ENCODE assay signal across 1 cellular context in the genomic region with DNA sequence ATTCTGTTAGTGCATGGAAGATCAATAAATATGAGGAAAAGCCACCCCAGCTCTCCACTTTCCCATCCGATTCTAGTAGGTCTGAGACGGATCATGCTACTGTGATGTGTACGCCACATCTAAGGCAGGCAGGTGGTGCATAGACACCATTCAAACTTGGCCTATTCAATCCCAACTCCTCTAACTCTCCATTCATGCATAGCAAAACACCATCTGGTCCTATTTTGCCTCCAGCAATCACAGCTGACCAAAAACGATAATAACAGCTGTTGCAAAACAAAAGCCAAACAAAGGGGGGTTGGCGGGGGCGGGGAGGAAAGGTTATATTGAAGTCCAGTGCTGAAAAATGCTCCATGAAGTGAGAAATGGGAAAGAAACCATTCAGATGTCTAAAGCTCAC.
TF ChIP-seq lines count a peak whose summit lies in the region.

No MANE protein-coding gene starts in this region.

TF ChIP-seq in HepG2, 621 proteins besides CTCF, POLR2A, EP300 and RAD21 (continued from another document):
- TF ChIP-seq SOX6 (IDR thresholded peaks at IDR 0.05) (no peak), SOX6 (CRISPR knock-in tag; IDR thresholded peaks at IDR 0.05) (peak; percentile 46), CBX5 (CRISPR knock-in tag; IDR thresholded peaks at IDR 0.05; ENCODE audit: borderline replicate concordance) (no peak), ZBTB8A (CRISPR knock-in tag; IDR thresholded peaks at IDR 0.05; ENCODE audit: borderline replicate concordance, low read depth) (no peak), NFE2L2 (IDR thresholded peaks at IDR 0.05; ENCODE audit: low read length) (no peak), POLR2G (IDR thresholded peaks at IDR 0.05; ENCODE audit: low read depth, low read length) (peak; percentile 41), POGZ (CRISPR knock-in tag; IDR thresholded peaks at IDR 0.05) (0 out of 2 replicates have a peak, but pooled peaks have one; percentile 40), HNF4A (CRISPR knock-in tag; IDR thresholded peaks at IDR 0.05) (no peak), KLF15 (CRISPR knock-in tag; IDR thresholded peaks at IDR 0.05; ENCODE audit: borderline replicate concordance) (no peak), SSRP1 (CRISPR knock-in tag; IDR thresholded peaks at IDR 0.05) (peak; percentile 95; the same call in 1 of the 2 replicates), HHEX (CRISPR knock-in tag; IDR thresholded peaks at IDR 0.05) (0 out of 2 replicates have a peak, but pooled peaks have one; percentile 13), ZNF724P (CRISPR knock-in tag; IDR thresholded peaks at IDR 0.05; ENCODE audit: borderline replicate concordance) (no peak), SMYD3 (CRISPR knock-in tag; IDR thresholded peaks at IDR 0.05) (no peak), HES4 (CRISPR knock-in tag; IDR thresholded peaks at IDR 0.05; ENCODE audit: borderline replicate concordance) (no peak), MATR3 (CRISPR knock-in tag; IDR thresholded peaks at IDR 0.05) (no peak), ELF3 (CRISPR knock-in tag; IDR thresholded peaks at IDR 0.05) (no peak), POLR2AphosphoS5 (IDR thresholded peaks at IDR 0.05; ENCODE audit: low read depth, low read length) (peak; percentile 35; the same call in 1 of the 2 replicates), RARG (CRISPR knock-in tag; IDR thresholded peaks at IDR 0.05; ENCODE audit: low read depth) (no peak), NFKBIZ (CRISPR knock-in tag; IDR thresholded peaks at IDR 0.05) (no peak), ZNF20 (CRISPR knock-in tag; IDR thresholded peaks at IDR 0.05) (no peak), RBM22 (optimal IDR thresholded peaks at IDR 0.05; ENCODE audit: low read length) (peak; percentile 80), ZNF121 (CRISPR knock-in tag; IDR thresholded peaks at IDR 0.05) (no peak), GATAD2A (CRISPR knock-in tag; IDR thresholded peaks at IDR 0.05) (0 out of 2 replicates have a peak, but pooled peaks have one; percentile 20), ZNF468 (CRISPR knock-in tag; IDR thresholded peaks at IDR 0.05) (no peak), ZNF143 (CRISPR knock-in tag; IDR thresholded peaks at IDR 0.05) (no peak)
- TF ChIP-seq, protein P1, sequence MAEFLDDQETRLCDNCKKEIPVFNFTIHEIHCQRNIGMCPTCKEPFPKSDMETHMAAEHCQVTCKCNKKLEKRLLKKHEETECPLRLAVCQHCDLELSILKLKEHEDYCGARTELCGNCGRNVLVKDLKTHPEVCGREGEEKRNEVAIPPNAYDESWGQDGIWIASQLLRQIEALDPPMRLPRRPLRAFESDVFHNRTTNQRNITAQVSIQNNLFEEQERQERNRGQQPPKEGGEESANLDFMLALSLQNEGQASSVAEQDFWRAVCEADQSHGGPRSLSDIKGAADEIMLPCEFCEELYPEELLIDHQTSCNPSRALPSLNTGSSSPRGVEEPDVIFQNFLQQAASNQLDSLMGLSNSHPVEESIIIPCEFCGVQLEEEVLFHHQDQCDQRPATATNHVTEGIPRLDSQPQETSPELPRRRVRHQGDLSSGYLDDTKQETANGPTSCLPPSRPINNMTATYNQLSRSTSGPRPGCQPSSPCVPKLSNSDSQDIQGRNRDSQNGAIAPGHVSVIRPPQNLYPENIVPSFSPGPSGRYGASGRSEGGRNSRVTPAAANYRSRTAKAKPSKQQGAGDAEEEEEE (CRISPR knock-in tag; IDR thresholded peaks at IDR 0.05; ENCODE audit: borderline replicate concordance) = no peak
- TF ChIP-seq, protein P2, sequence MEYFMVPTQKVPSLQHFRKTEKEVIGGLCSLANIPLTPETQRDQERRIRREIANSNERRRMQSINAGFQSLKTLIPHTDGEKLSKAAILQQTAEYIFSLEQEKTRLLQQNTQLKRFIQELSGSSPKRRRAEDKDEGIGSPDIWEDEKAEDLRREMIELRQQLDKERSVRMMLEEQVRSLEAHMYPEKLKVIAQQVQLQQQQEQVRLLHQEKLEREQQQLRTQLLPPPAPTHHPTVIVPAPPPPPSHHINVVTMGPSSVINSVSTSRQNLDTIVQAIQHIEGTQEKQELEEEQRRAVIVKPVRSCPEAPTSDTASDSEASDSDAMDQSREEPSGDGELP (IDR thresholded peaks at IDR 0.05; ENCODE audit: borderline replicate concordance, low read depth) = peak; percentile 68; the same call in 1 of the 2 replicates
- TF ChIP-seq, protein P3, sequence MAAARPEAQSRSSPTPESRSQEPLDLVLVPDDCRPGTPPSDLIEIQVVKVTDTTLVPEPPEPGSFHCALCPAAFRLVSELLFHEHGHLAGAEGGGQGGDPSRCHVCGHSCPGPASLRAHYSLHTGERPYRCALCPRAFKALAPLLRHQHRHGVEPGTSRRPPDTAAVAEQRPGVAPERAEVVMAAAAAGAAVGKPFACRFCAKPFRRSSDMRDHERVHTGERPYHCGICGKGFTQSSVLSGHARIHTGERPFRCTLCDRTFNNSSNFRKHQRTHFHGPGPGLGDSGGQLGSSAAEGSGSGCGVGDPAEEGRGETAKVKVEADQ (CRISPR knock-in tag; IDR thresholded peaks at IDR 0.05; ENCODE audit: borderline replicate concordance) = no peak
- TF ChIP-seq, protein P4, sequence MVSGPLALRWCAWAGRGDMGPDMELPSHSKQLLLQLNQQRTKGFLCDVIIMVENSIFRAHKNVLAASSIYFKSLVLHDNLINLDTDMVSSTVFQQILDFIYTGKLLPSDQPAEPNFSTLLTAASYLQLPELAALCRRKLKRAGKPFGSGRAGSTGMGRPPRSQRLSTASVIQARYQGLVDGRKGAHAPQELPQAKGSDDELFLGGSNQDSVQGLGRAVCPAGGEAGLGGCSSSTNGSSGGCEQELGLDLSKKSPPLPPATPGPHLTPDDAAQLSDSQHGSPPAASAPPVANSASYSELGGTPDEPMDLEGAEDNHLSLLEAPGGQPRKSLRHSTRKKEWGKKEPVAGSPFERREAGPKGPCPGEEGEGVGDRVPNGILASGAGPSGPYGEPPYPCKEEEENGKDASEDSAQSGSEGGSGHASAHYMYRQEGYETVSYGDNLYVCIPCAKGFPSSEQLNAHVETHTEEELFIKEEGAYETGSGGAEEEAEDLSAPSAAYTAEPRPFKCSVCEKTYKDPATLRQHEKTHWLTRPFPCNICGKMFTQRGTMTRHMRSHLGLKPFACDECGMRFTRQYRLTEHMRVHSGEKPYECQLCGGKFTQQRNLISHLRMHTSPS (CRISPR knock-in tag; IDR thresholded peaks at IDR 0.05; ENCODE audit: low read depth) = no peak
- TF ChIP-seq, protein P5, sequence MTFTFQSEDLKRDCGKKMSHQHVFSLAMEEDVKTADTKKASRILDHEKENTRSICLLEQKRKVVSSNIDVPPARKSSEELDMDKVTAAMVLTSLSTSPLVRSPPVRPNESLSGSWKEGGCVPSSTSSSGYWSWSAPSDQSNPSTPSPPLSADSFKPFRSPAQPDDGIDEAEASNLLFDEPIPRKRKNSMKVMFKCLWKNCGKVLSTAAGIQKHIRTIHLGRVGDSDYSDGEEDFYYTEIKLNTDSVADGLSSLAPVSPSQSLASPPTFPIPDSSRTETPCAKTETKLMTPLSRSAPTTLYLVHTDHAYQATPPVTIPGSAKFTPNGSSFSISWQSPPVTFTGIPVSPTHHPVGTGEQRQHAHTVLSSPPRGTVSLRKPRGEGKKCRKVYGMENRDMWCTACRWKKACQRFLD (CRISPR knock-in tag; IDR thresholded peaks at IDR 0.05; ENCODE audit: borderline replicate concordance) = no peak
- TF ChIP-seq, protein P6, sequence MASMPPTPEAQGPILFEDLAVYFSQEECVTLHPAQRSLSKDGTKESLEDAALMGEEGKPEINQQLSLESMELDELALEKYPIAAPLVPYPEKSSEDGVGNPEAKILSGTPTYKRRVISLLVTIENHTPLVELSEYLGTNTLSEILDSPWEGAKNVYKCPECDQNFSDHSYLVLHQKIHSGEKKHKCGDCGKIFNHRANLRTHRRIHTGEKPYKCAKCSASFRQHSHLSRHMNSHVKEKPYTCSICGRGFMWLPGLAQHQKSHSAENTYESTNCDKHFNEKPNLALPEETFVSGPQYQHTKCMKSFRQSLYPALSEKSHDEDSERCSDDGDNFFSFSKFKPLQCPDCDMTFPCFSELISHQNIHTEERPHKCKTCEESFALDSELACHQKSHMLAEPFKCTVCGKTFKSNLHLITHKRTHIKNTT (CRISPR knock-in tag; IDR thresholded peaks at IDR 0.05) = no peak
- TF ChIP-seq, protein P7, sequence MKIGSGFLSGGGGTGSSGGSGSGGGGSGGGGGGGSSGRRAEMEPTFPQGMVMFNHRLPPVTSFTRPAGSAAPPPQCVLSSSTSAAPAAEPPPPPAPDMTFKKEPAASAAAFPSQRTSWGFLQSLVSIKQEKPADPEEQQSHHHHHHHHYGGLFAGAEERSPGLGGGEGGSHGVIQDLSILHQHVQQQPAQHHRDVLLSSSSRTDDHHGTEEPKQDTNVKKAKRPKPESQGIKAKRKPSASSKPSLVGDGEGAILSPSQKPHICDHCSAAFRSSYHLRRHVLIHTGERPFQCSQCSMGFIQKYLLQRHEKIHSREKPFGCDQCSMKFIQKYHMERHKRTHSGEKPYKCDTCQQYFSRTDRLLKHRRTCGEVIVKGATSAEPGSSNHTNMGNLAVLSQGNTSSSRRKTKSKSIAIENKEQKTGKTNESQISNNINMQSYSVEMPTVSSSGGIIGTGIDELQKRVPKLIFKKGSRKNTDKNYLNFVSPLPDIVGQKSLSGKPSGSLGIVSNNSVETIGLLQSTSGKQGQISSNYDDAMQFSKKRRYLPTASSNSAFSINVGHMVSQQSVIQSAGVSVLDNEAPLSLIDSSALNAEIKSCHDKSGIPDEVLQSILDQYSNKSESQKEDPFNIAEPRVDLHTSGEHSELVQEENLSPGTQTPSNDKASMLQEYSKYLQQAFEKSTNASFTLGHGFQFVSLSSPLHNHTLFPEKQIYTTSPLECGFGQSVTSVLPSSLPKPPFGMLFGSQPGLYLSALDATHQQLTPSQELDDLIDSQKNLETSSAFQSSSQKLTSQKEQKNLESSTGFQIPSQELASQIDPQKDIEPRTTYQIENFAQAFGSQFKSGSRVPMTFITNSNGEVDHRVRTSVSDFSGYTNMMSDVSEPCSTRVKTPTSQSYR (CRISPR knock-in tag; IDR thresholded peaks at IDR 0.05; ENCODE audit: borderline replicate concordance) = peak; percentile 35; the same call in 1 of the 2 replicates
- TF ChIP-seq, protein P8, sequence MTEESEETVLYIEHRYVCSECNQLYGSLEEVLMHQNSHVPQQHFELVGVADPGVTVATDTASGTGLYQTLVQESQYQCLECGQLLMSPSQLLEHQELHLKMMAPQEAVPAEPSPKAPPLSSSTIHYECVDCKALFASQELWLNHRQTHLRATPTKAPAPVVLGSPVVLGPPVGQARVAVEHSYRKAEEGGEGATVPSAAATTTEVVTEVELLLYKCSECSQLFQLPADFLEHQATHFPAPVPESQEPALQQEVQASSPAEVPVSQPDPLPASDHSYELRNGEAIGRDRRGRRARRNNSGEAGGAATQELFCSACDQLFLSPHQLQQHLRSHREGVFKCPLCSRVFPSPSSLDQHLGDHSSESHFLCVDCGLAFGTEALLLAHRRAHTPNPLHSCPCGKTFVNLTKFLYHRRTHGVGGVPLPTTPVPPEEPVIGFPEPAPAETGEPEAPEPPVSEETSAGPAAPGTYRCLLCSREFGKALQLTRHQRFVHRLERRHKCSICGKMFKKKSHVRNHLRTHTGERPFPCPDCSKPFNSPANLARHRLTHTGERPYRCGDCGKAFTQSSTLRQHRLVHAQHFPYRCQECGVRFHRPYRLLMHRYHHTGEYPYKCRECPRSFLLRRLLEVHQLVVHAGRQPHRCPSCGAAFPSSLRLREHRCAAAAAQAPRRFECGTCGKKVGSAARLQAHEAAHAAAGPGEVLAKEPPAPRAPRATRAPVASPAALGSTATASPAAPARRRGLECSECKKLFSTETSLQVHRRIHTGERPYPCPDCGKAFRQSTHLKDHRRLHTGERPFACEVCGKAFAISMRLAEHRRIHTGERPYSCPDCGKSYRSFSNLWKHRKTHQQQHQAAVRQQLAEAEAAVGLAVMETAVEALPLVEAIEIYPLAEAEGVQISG (CRISPR knock-in tag; IDR thresholded peaks at IDR 0.05) = no peak
